ENCODE assay signal across 33 cellular contexts in genomic region chr1:199705825-199706224, GRCh38.
"Had no signal": no experiment of that assay in that cellular context is flagged by ENCODE, and none has a peak within 500 bp of the region (broad histone marks: within the 10 kb centered on the region; RNA-seq: fewer than 3 reads in every experiment).

No MANE protein-coding gene starts in this region.

- DNase-seq: Karpas-422, Kasumi-1, KBM-7, KG1, MG63, MM.1S, MV-4-11, NCI-H1048, NCI-H1092, NCI-H1092 treated with DMSO at 0.1 percent for 48 hours, NCI-H1105, NCI-H1105 treated with DMSO at 0.1 percent for 48 hours, NCI-H1417 treated with DMSO at 0.1 percent for 48 hours, NCI-H1436, NCI-H1436 treated with DMSO at 0.1 percent for 48 hours, NCI-H146, NCI-H1694, NCI-H1694 treated with DMSO at 0.1 percent for 48 hours, NCI-H187, NCI-H187 treated with DMSO at 0.1 percent for 48 hours, NCI-H1930, NCI-H2029, NCI-H2029 treated with DMSO at 0.1 percent for 48 hours, NCI-H2081, NCI-H2081 treated with DMSO at 0.1 percent for 48 hours, NCI-H2107, NCI-H2171, NCI-H2171 treated with DMSO at 0.1 percent for 48 hours, NCI-H2227 treated with DMSO at 0.1 percent for 48 hours, NCI-H226, NCI-H345, NCI-H446, NCI-H446 treated with DMSO at 0.1 percent for 48 hours had no signal
